ENCODE assay signal across 13 cellular contexts in the genomic region with DNA sequence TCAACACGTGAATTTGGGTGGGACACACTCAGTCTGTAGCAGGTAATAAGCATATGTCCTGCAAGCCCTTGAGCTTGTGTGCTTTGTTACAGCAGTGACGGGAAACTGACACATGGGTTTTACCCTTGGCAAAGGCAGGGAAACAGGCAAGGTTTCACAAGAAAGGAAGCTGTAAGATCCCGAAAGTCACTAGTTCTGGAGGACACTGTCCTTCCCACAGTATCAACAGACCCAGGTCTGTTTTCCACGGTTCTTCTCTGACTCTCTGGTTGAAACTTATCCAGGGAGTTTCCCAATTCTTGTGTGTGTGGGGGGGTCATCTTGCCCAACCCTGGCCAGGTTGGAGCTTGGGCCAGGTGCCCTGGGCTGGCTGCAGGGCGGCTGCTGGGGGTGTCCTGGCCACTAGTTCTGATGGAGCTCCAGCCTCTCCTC. TPM values are rescaled to one million over a fixed set of nuclear protein-coding genes. Genes with fewer than 3 reads are reported as not detected.
DNase-seq lines count a peak whose midpoint lies in the region; ATAC-seq and TF ChIP-seq lines count a peak whose summit lies in the region.
"Had no signal": no experiment of that assay in that cellular context is flagged by ENCODE, and none has a peak within 500 bp of the region (broad histone marks: within the 10 kb centered on the region; RNA-seq: fewer than 3 reads in every experiment).

No MANE protein-coding gene starts in this region.

- ATAC-seq in upper lobe of left lung (ENCODE audit: low FRiP score in 2 of 2) = peak; percentile 61 to 64

- H3K36me3 ChIP-seq in colonic mucosa = no peaks in the 10 kb centered on the region
- H3K36me3 ChIP-seq in liver (ENCODE audit: control insufficient read depth in 4 of 4, insufficient read depth in 3 of 4, low read depth in 1 of 4, low read length in 3 of 4) = no peaks in the 10 kb centered on the region
- H3K36me3 ChIP-seq in upper lobe of left lung = no peaks in the 10 kb centered on the region
- no peaks in the 10 kb centered on the region for H3K36me3 ChIP-seq in A673 (ENCODE audit: insufficient read depth, low read length, poor library complexity, severe bottlenecking)

- H3K9me3 ChIP-seq in colonic mucosa (no peaks in the 10 kb centered on the region), liver (ENCODE audit: control insufficient read depth in 4 of 4, low read length in 3 of 4) (no peaks in the 10 kb centered on the region), upper lobe of left lung (no peaks in the 10 kb centered on the region), A673 (ENCODE audit: low read depth, low read length, poor library complexity, severe bottlenecking) (no peaks in the 10 kb centered on the region)

- intact Hi-C loops in colonic mucosa (cut with DNase I) = no loop called here
- intact Hi-C loops in A673 (cut with micrococcal nuclease; ENCODE audit: unreplicated experiment) = no loop called here

- TF ChIP-seq CTCF in colonic mucosa (IDR thresholded peaks at IDR 0.05) = no peak
- no peak for TF ChIP-seq CTCF in liver (IDR thresholded peaks at IDR 0.05; ENCODE audit: low read depth, low read length, missing input control)
- TF ChIP-seq CTCF in upper lobe of left lung (IDR thresholded peaks at IDR 0.05) = no peak
- no peak for TF ChIP-seq CTCF in A673 (conservative IDR thresholded peaks at IDR 0.05; ENCODE audit: low read depth, low read length)

- H3K4me1 ChIP-seq in colonic mucosa (no peaks in the 10 kb centered on the region), liver (ENCODE audit: control insufficient read depth in 4 of 4, insufficient read depth in 4 of 4, low read length in 3 of 4) (peaks cover 9 to 24% (median 14%) of the 10 kb centered on the region in 4 donors), upper lobe of left lung (peaks cover 0 to 16% (median 12%) of the 10 kb centered on the region in 4 donors), A673 (ENCODE audit: insufficient read depth, low read length, poor library complexity, severe bottlenecking) (peaks cover 7% of the 10 kb centered on the region)

- H3K27me3 ChIP-seq in colonic mucosa (no peaks in the 10 kb centered on the region), liver (ENCODE audit: control insufficient read depth in 4 of 4, insufficient read depth in 4 of 4, low read length in 3 of 4) (no peaks in the 10 kb centered on the region), upper lobe of left lung (no peaks in the 10 kb centered on the region), A673 (replicated peaks; ENCODE audit: insufficient read depth, low read depth, low read length, poor library complexity) (no peaks in the 10 kb centered on the region)

- peak; percentile 58 to 60 for TF ChIP-seq RAD21 in liver (IDR thresholded peaks at IDR 0.05)

- H3K27ac ChIP-seq in colonic mucosa (peak overlapping the region; percentile 53), liver (ENCODE audit: low read depth in 1 of 2, low read length in 2 of 2) (peak overlapping the region; percentile 75 to 85), upper lobe of left lung (peak overlapping the region in 3 of 4 donors; percentile 36 to 73 (median 62)), A673 (ENCODE audit: low read depth, low read length, poor library complexity, severe bottlenecking) (no peak overlapping the region)

- peak; percentile 76 for DNase-seq in M059J (ENCODE audit: low read depth)
- DNase-seq in colonic mucosa = no peak
- peak in 1 of 2 donors; percentile 65 for DNase-seq in upper lobe of left lung
- DNase-seq in A673 (ENCODE audit: low spot score) = no peak
- no peak for DNase-seq in anterior cingulate cortex (lab: John Stamatoyannopoulos, UW)
- DNase-seq in dedifferentiated amniotic fluid mesenchymal stem cell (ENCODE audit: extremely low spot score) = no peak
- DNase-seq: activated CD8-positive, alpha-beta memory T cell treated with anti-CD3 and anti-CD28 coated beads for 24 hours; amniotic stem cell; NCI-H2107; SIG-M5 had no signal

- WGBS in liver = 18% methylated on average over 5 of the region's 5 CpGs
- WGBS in upper lobe of left lung, 2 donors = 35 to 48% methylated on average over 2 to 5 of the region's 5 CpGs

- TF ChIP-seq EP300 in upper lobe of left lung (IDR thresholded peaks at IDR 0.05) = peak; percentile 55 to 96 (median 73)

- no TSS peak for BruUV-seq in A673 (replicated peaks; lab: Mats Ljungman, UMichigan)

- H3K4me3 ChIP-seq in colonic mucosa (no peak overlapping the region), liver (ENCODE audit: low read depth in 1 of 3, low read length in 3 of 3) (no peak overlapping the region), upper lobe of left lung (no peak overlapping the region), A673 (ENCODE audit: low read depth, low read length, poor library complexity, severe bottlenecking) (no peak overlapping the region)

- no peak for TF ChIP-seq POLR2A in upper lobe of left lung (IDR thresholded peaks at IDR 0.05)

- no peak overlapping the region for H3K9ac ChIP-seq in colonic mucosa (ENCODE audit: low read depth in 2 of 2, low read length in 2 of 2)
- no peak overlapping the region for H3K9ac ChIP-seq in liver (ENCODE audit: low read depth in 1 of 2, low read length in 2 of 2)

- POLR2A ChIA-PET in A673 (lab: Charles Lee; ENCODE audit: low non-redundant PET) = no interaction called here

- CTCF ChIA-PET in A673 (lab: Charles Lee) = no interaction called here

TF ChIP-seq in liver, 16 proteins besides CTCF, POLR2A, EP300 and RAD21 (continues in another document):
- TF ChIP-seq GABPA (IDR thresholded peaks at IDR 0.05 in 1 of 2, conservative IDR thresholded peaks at IDR 0.05 in 1 of 2) (peak in 1 of 2 donors; percentile 77), RXRA (IDR thresholded peaks at IDR 0.05) (peak; percentile 79 to 97), ZBTB33 (IDR thresholded peaks at IDR 0.05) (peak; percentile 93), TAF1 (conservative IDR thresholded peaks at IDR 0.05) (no peak), EGR1 (IDR thresholded peaks at IDR 0.05; ENCODE audit: low read depth in 2 of 2) (peak; percentile 77 to 95), MAX (IDR thresholded peaks at IDR 0.05) (peak; percentile 100), FOXA2 (IDR thresholded peaks at IDR 0.05) (peak; percentile 88), HNF4A (conservative IDR thresholded peaks at IDR 0.05) (peak; percentile 74 to 91), SP1 (IDR thresholded peaks at IDR 0.05) (peak; percentile 94), NR2F2 (IDR thresholded peaks at IDR 0.05) (peak; percentile 36), JUND (IDR thresholded peaks at IDR 0.05) (peak; percentile 74 to 89), FOXA1 (IDR thresholded peaks at IDR 0.05) (peak; percentile 93), ATF3 (IDR thresholded peaks at IDR 0.05) (peak; percentile 50), YY1 (IDR thresholded peaks at IDR 0.05) (peak; percentile 81)

RNA-seq across cellular contexts. Expression of gene ZBTB21, which starts 29.3 kb away (rescaled TPM):
- 12.0 and 18.4 TPM in 2 replicates for total RNA-seq in M059J (2014; rRNA removed; shearing (Covaris generic))
- total RNA-seq in colonic mucosa (10 to 100 TPM; 10.2 to 15.1 TPM), liver (10 to 100 TPM in 1 of 2 donors, 1 to 10 TPM in 1; 3.1 to 14.1 TPM), upper lobe of left lung (10 to 100 TPM; 12.4 to 28.3 (median 16.7) TPM), A673 (2021) (19.5 and 20.7 TPM in 2 replicates)
- 1 to 10 TPM; 3.5 to 4.6 TPM for polyA plus RNA-seq in liver

RNA-seq across cellular contexts. Expression of gene UMODL1, which starts 31.6 kb away (rescaled TPM):
- not detected in 2 replicates for total RNA-seq in M059J (2014; rRNA removed; shearing (Covaris generic))
- total RNA-seq in colonic mucosa (under 1 TPM; 0.35 to 0.37 TPM), liver (under 1 TPM; 0.08 to 0.14 TPM), upper lobe of left lung (1 to 10 TPM in 2 of 6 donors, under 1 TPM in 3, not detected in 1; 0.07 to 6.3 (median 0.59) TPM), A673 (2021) (not detected in 2 replicates)
- polyA plus RNA-seq in liver = under 1 TPM in 1 of 2 donors, not detected in 1; 0.08 TPM
- total RNA-seq: HT1080, neural crest cell had no signal
